Comparison of ENCODE assay signal across 8 cellular contexts in genomic region chr16:29943846-29944669, GRCh38. TPM values are rescaled to one million over a fixed set of nuclear protein-coding genes. Genes with fewer than 3 reads are reported as not detected.
DNase-seq lines count a peak whose midpoint lies in the region; ATAC-seq and TF ChIP-seq lines count a peak whose summit lies in the region.

No MANE protein-coding gene starts in this region.

- H3K4me3 Mint-ChIP-seq in activated T-helper 2 cell treated with anti-CD3 and anti-CD28 coated beads, Interferon-gamma antibody, Interleukin-2, Interleukin-4, amounts not matched to agents 10 μg/mL and 5 μg/mL and 100 μg/mL, durations not matched to agents 14 hours and 24 hours and 36 hours (ENCODE audit: low read depth), result no peak overlapping the region
- no peak overlapping the region for H3K4me3 Mint-ChIP-seq in effector memory CD8-positive, alpha-beta T cell

- H3K27me3 Mint-ChIP-seq in activated T-helper 2 cell treated with anti-CD3 and anti-CD28 coated beads, Interferon-gamma antibody, Interleukin-2, Interleukin-4, amounts not matched to agents 10 μg/mL and 5 μg/mL and 100 μg/mL, durations not matched to agents 14 hours and 24 hours and 36 hours (ENCODE audit: low read depth), result peaks cover 5% of the 10 kb centered on the region
- H3K27me3 Mint-ChIP-seq in effector memory CD8-positive, alpha-beta T cell, result peaks cover 12 to 20% of the 10 kb centered on the region in 2 donors

- intact Hi-C loops in activated T-helper 2 cell treated with anti-CD3 and anti-CD28 coated beads, Interferon-gamma antibody, Interleukin-2, Interleukin-4, amounts not matched to agents 10 μg/mL and 5 μg/mL and 100 μg/mL, durations not matched to agents 14 hours and 24 hours and 36 hours (cut with micrococcal nuclease), result no loop called here

- no peak for ATAC-seq in effector memory CD8-positive, alpha-beta T cell (replicated peaks)

- H3K4me1 ChIP-seq in Peyer's patch (no peaks in the 10 kb centered on the region), rectal smooth muscle tissue (ENCODE audit: control insufficient read depth, insufficient read depth, low read length) (peaks cover 10% of the 10 kb centered on the region)

- TF ChIP-seq CTCF in Peyer's patch (IDR thresholded peaks at IDR 0.05), result peak in 1 of 6 experiments; percentile 26
- peak; percentile 52 for TF ChIP-seq CTCF in fibroblast of mammary gland (conservative IDR thresholded peaks at IDR 0.05; ENCODE audit: control insufficient read depth, insufficient read depth, low read depth, low read length)

- no peaks in the 10 kb centered on the region for H3K9me3 Mint-ChIP-seq in activated T-helper 2 cell treated with anti-CD3 and anti-CD28 coated beads, Interferon-gamma antibody, Interleukin-2, Interleukin-4, amounts not matched to agents 10 μg/mL and 5 μg/mL and 100 μg/mL, durations not matched to agents 14 hours and 24 hours and 36 hours
- no peaks in the 10 kb centered on the region for H3K9me3 Mint-ChIP-seq in effector memory CD8-positive, alpha-beta T cell

- no peaks in the 10 kb centered on the region for H3K9me3 ChIP-seq in Peyer's patch

- peak in 1 of 2 donors; percentile 38 for TF ChIP-seq POLR2A in Peyer's patch (IDR thresholded peaks at IDR 0.05)

- H3K36me3 Mint-ChIP-seq in activated T-helper 2 cell treated with anti-CD3 and anti-CD28 coated beads, Interferon-gamma antibody, Interleukin-2, Interleukin-4, amounts not matched to agents 10 μg/mL and 5 μg/mL and 100 μg/mL, durations not matched to agents 14 hours and 24 hours and 36 hours (ENCODE audit: low read depth), result no peaks in the 10 kb centered on the region
- H3K36me3 Mint-ChIP-seq in effector memory CD8-positive, alpha-beta T cell (ENCODE audit: insufficient read depth), result no peaks in the 10 kb centered on the region

- H3K4me3 ChIP-seq in Peyer's patch, result no peak overlapping the region
- peak overlapping the region; percentile 16 for H3K4me3 ChIP-seq in fibroblast of mammary gland (ENCODE audit: control insufficient read depth, low read depth, low read length)
- peak overlapping the region; percentile 46 for H3K4me3 ChIP-seq in rectal smooth muscle tissue (ENCODE audit: low read length)

- no peaks in the 10 kb centered on the region for H3K36me3 ChIP-seq in Peyer's patch
- H3K36me3 ChIP-seq in rectal smooth muscle tissue (ENCODE audit: control insufficient read depth, insufficient read depth, low read length), result no peaks in the 10 kb centered on the region

- no peaks in the 10 kb centered on the region for H3K27me3 ChIP-seq in Peyer's patch
- no peaks in the 10 kb centered on the region for H3K27me3 ChIP-seq in rectal smooth muscle tissue (ENCODE audit: control insufficient read depth, insufficient read depth, low read length)

- no peak overlapping the region for H3K9ac ChIP-seq in rectal smooth muscle tissue (ENCODE audit: low read length)

- H3K27ac Mint-ChIP-seq in activated T-helper 2 cell treated with anti-CD3 and anti-CD28 coated beads, Interferon-gamma antibody, Interleukin-2, Interleukin-4, amounts not matched to agents 10 μg/mL and 5 μg/mL and 100 μg/mL, durations not matched to agents 14 hours and 24 hours and 36 hours, result no peak overlapping the region
- H3K27ac Mint-ChIP-seq in effector memory CD8-positive, alpha-beta T cell, result no peak overlapping the region

- H3K4me1 Mint-ChIP-seq in activated T-helper 2 cell treated with anti-CD3 and anti-CD28 coated beads, Interferon-gamma antibody, Interleukin-2, Interleukin-4, amounts not matched to agents 10 μg/mL and 5 μg/mL and 100 μg/mL, durations not matched to agents 14 hours and 24 hours and 36 hours (ENCODE audit: low read depth), result peaks cover 2% of the 10 kb centered on the region
- H3K4me1 Mint-ChIP-seq in effector memory CD8-positive, alpha-beta T cell (ENCODE audit: low read depth in 2 of 2), result no peaks in the 10 kb centered on the region

- H3K27ac ChIP-seq in Peyer's patch (peak overlapping the region in 3 of 4 donors; percentile 51 to 86 (median 69)), rectal smooth muscle tissue (ENCODE audit: low read depth, low read length) (peak overlapping the region; percentile 77)

- peak; percentile 42 for DNase-seq in NCI-H2029 (lab: John Stamatoyannopoulos, UW)
- no peak for DNase-seq in NCI-H2029 treated with DMSO at 0.1 percent for 48 hours (lab: John Stamatoyannopoulos, UW)
- DNase-seq in Peyer's patch, result peak in 2 of 3 donors; percentile 76 to 86
- peak; percentile 99 for DNase-seq in fibroblast of mammary gland (ENCODE audit: low read depth)
- no peak for DNase-seq in activated T-helper 2 cell treated with anti-CD3 and anti-CD28 coated beads, Interferon-gamma antibody, Interleukin-2, Interleukin-4, amounts not matched to agents 10 μg/mL and 5 μg/mL and 100 μg/mL, durations not matched to agents 14 hours and 24 hours and 36 hours (ENCODE audit: low spot score)
- DNase-seq in effector memory CD8-positive, alpha-beta T cell, result no peak
- DNase-seq in globus pallidus (ENCODE audit: low spot score), result no peak

RNA-seq across cellular contexts. Expression of gene TMEM219, which starts 17.8 kb away (rescaled TPM):
- 100 to 1,000 TPM; 103 to 201 (median 170) TPM for total RNA-seq in Peyer's patch
- 52.1 and 59.0 TPM in 2 replicates for total RNA-seq in activated T-helper 2 cell treated with anti-CD3 and anti-CD28 coated beads, Interferon-gamma antibody, Interleukin-2, Interleukin-4, amounts not matched to agents 10 μg/mL and 5 μg/mL and 100 μg/mL, durations not matched to agents 14 hours and 24 hours and 36 hours

RNA-seq across cellular contexts. Expression of gene KCTD13, which starts 18.0 kb away (rescaled TPM):
- 10 to 100 TPM; 38.8 to 98.1 (median 48.7) TPM for total RNA-seq in Peyer's patch
- total RNA-seq in activated T-helper 2 cell treated with anti-CD3 and anti-CD28 coated beads, Interferon-gamma antibody, Interleukin-2, Interleukin-4, amounts not matched to agents 10 μg/mL and 5 μg/mL and 100 μg/mL, durations not matched to agents 14 hours and 24 hours and 36 hours, result 39.7 and 47.5 TPM in 2 replicates

RNA-seq across cellular contexts. Expression of gene TAOK2, which starts 29.6 kb away (rescaled TPM):
- 100 to 1,000 TPM in 1 of 4 donors, 10 to 100 TPM in 3; 78.1 to 123 (median 90.9) TPM for total RNA-seq in Peyer's patch
- total RNA-seq in activated T-helper 2 cell treated with anti-CD3 and anti-CD28 coated beads, Interferon-gamma antibody, Interleukin-2, Interleukin-4, amounts not matched to agents 10 μg/mL and 5 μg/mL and 100 μg/mL, durations not matched to agents 14 hours and 24 hours and 36 hours, result 36.0 and 36.5 TPM in 2 replicates

RNA-seq across cellular contexts. Expression of gene ASPHD1, which starts 43.8 kb away (rescaled TPM):
- total RNA-seq in Peyer's patch, result under 1 TPM in 1 of 4 donors, not detected in 3; 0.53 TPM
- 2.1 and 2.2 TPM in 2 replicates for total RNA-seq in activated T-helper 2 cell treated with anti-CD3 and anti-CD28 coated beads, Interferon-gamma antibody, Interleukin-2, Interleukin-4, amounts not matched to agents 10 μg/mL and 5 μg/mL and 100 μg/mL, durations not matched to agents 14 hours and 24 hours and 36 hours

RNA-seq across cellular contexts. Expression of gene SEZ6L2, which starts 44.7 kb away (rescaled TPM):
- total RNA-seq in Peyer's patch, result 10 to 100 TPM in 2 of 4 donors, 1 to 10 TPM in 2; 1.7 to 14.2 (median 10.6) TPM
- 0.11 and 0.55 TPM in 2 replicates for total RNA-seq in activated T-helper 2 cell treated with anti-CD3 and anti-CD28 coated beads, Interferon-gamma antibody, Interleukin-2, Interleukin-4, amounts not matched to agents 10 μg/mL and 5 μg/mL and 100 μg/mL, durations not matched to agents 14 hours and 24 hours and 36 hours

Comparison
In these comparisons a context has a peak if more than half of its experiments do, and no peak if none do; other contexts are left out.
1. DNase-seq: peak in NCI-H2029 (single experiment), Peyer's patch (2 of 3) and fibroblast of mammary gland (single experiment); none in NCI-H2029 treated with DMSO at 0.1 percent for 48 hours (single experiment), activated T-helper 2 cell treated with anti-CD3 and anti-CD28 coated beads, Interferon-gamma antibody, Interleukin-2, Interleukin-4, amounts not matched to agents 10 μg/mL and 5 μg/mL and 100 μg/mL, durations not matched to agents 14 hours and 24 hours and 36 hours (single experiment), effector memory CD8-positive, alpha-beta T cell (0 of 3) and globus pallidus (single experiment).
2. H3K4me3 ChIP-seq: peak in fibroblast of mammary gland (single experiment) and rectal smooth muscle tissue (single experiment); none in Peyer's patch (0 of 4).